ENCODE assay signal across 11 cellular contexts in genomic region chr4:171668403-171668802, GRCh38.
"Had no signal": no experiment of that assay in that cellular context is flagged by ENCODE, and none has a peak within 500 bp of the region (broad histone marks: within the 10 kb centered on the region; RNA-seq: fewer than 3 reads in every experiment).

No MANE protein-coding gene starts in this region.

- H3K4me1 ChIP-seq: HAP-1 had no signal

- H2AFZ ChIP-seq: GM23248, GM23338 had no signal

- H3K9me3 Mint-ChIP-seq: GM23338, H9 had no signal

- H3K36me3 ChIP-seq: HAP-1 had no signal

- H3K4me3 Mint-ChIP-seq: GM23338, H9, HFFc6 had no signal

- FAIRE-seq: H1, H54 had no signal

- DNase-seq: GM23248, GOT3, H7, H9, HCEC 1CT, HFFc6 had no signal

- H3K4me2 ChIP-seq: GM23338 had no signal

- H3K4me3 ChIP-seq: GM23248, GM23338, HAP-1 had no signal

- H3K27ac ChIP-seq: GM23248 had no signal

- H3K9ac ChIP-seq: GM23248 had no signal

- ATAC-seq: GM23338, HCT116 had no signal

- H3K9me3 ChIP-seq: HAP-1 had no signal

- H3K4me1 Mint-ChIP-seq: GM23338 had no signal

- H3K27ac Mint-ChIP-seq: GM23338, H9, HFFc6 had no signal
